ENCODE assay signal across 22 cellular contexts in the genomic region with DNA sequence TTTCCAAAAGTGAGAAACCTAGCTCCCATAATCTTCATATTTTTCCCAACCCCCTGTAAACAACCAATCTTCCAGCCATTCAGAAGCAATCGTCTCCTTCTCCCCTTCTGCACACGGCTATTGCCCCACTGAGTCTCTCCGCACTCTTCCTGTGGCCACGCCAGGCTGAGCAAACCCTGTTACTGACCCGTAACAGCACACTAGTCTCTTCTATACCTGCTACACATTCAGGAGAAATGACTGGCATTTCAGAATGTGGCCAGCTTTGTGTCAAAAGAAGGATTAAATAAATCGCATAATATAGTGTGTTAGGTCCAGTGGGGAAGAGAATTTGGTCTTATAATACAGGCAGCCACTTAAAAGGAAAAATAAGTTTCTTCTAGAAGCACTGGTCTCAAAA. TPM values are rescaled to one million over a fixed set of nuclear protein-coding genes. Genes with fewer than 3 reads are reported as not detected.
DNase-seq lines count a peak whose midpoint lies in the region; FAIRE-seq and TF ChIP-seq lines count a peak whose summit lies in the region.
"Had no signal": no experiment of that assay in that cellular context is flagged by ENCODE, and none has a peak within 500 bp of the region (broad histone marks: within the 10 kb centered on the region; RNA-seq: fewer than 3 reads in every experiment).

No MANE protein-coding gene starts in this region.

- no peak overlapping the region for H3K9ac ChIP-seq in trophoblast cell (ENCODE audit: low read length)
- H3K9ac ChIP-seq: GM23248 had no signal

- H3K18ac ChIP-seq in trophoblast cell (ENCODE audit: low read length), result no peak overlapping the region

- H3K27me3 Mint-ChIP-seq in CD4-positive, alpha-beta memory T cell, result peaks cover 0 to 3% of the 10 kb centered on the region in 2 donors
- H3K27me3 Mint-ChIP-seq in endothelial cell (ENCODE audit: unreplicated experiment) (no peaks in the 10 kb centered on the region), HFFc6 (ENCODE audit: insufficient read depth) (peaks cover 5% of the 10 kb centered on the region)

- peak overlapping the region; percentile 97 for H3K27ac ChIP-seq in VCaP
- no peak overlapping the region for H3K27ac ChIP-seq in trophoblast cell (ENCODE audit: low read depth, low read length)
- no peak overlapping the region for H3K27ac ChIP-seq in CD4-positive, alpha-beta memory T cell (ENCODE audit: low read depth, low read length)
- H3K27ac ChIP-seq: GM23248, HL-60 had no signal

- H2AFZ ChIP-seq in trophoblast cell (ENCODE audit: insufficient read depth, low read length, poor library complexity), result no peak overlapping the region
- H2AFZ ChIP-seq: GM23248 had no signal

- H2AK5ac ChIP-seq in trophoblast cell (ENCODE audit: low read length), result peak overlapping the region; percentile 83

- H2BK120ac ChIP-seq in trophoblast cell (ENCODE audit: insufficient read depth, low read length, poor library complexity), result no peak overlapping the region

- no peak overlapping the region for H3K4me3 ChIP-seq in trophoblast cell (ENCODE audit: low read depth, low read length)
- no peak overlapping the region for H3K4me3 ChIP-seq in CD4-positive, alpha-beta memory T cell (ENCODE audit: low read length in 2 of 2)
- H3K4me3 ChIP-seq: GM23248, K562 had no signal

- no peaks in the 10 kb centered on the region for H3K36me3 ChIP-seq in trophoblast cell (ENCODE audit: control insufficient read depth in 1 of 2, insufficient read depth in 2 of 2, low read length in 2 of 2)
- no peaks in the 10 kb centered on the region for H3K36me3 ChIP-seq in CD4-positive, alpha-beta memory T cell (ENCODE audit: insufficient read depth, low read length)
- H3K36me3 ChIP-seq: BE2C had no signal

- POLR2A ChIA-PET in CD4-positive, alpha-beta memory T cell (lab: Charles Lee; ENCODE audit: partially characterized antibody), result no interaction called here

- no peak overlapping the region for H4K8ac ChIP-seq in trophoblast cell (ENCODE audit: low read depth, low read length)

- no peak overlapping the region for H4K91ac ChIP-seq in trophoblast cell (ENCODE audit: low read depth, low read length)

- no CpG with 5 or more reads among the region's 6 CpGs for WGBS in trophoblast cell (ENCODE audit: extremely low coverage, insufficient coverage, insufficient read length)

- no peak for TF ChIP-seq POLR2A in GM12891 (IDR thresholded peaks at IDR 0.05; ENCODE audit: low read depth, low read length)

- no peak overlapping the region for H2BK5ac ChIP-seq in trophoblast cell (ENCODE audit: low read depth, low read length, poor library complexity)

- H3K23ac ChIP-seq in trophoblast cell (ENCODE audit: low read length), result no peak overlapping the region

- TF ChIP-seq CTCF in VCaP (conservative IDR thresholded peaks at IDR 0.05) (no peak), endothelial cell (IDR thresholded peaks at IDR 0.05; ENCODE audit: unreplicated experiment) (no peak), HFFc6 (IDR thresholded peaks at IDR 0.05) (no peak)

- H3K4ac ChIP-seq in trophoblast cell (ENCODE audit: low read depth, low read length), result no peak overlapping the region

- H3K9me3 Mint-ChIP-seq in CD4-positive, alpha-beta memory T cell, result no peaks in the 10 kb centered on the region
- H3K9me3 Mint-ChIP-seq in endothelial cell (ENCODE audit: unreplicated experiment) (no peaks in the 10 kb centered on the region), HFFc6 (no peaks in the 10 kb centered on the region)

- no peak for FAIRE-seq in GM12891 (lab: Jason Lieb, UNC)
- FAIRE-seq: A204.1, D721Med, GM12892, GM18507, H54, K562 had no signal

- H2BK12ac ChIP-seq in trophoblast cell (ENCODE audit: low read length), result no peak overlapping the region

- intact Hi-C loops in CD4-positive, alpha-beta memory T cell (cut with micrococcal nuclease), result no loop called here

- no peaks in the 10 kb centered on the region for H3K79me1 ChIP-seq in trophoblast cell (ENCODE audit: low read length)

- DNase-seq in left kidney (ENCODE audit: low read depth, low spot score), result peak; percentile 30
- no peak for DNase-seq in trophoblast cell
- no peak for DNase-seq in GM12891 (ENCODE audit: insufficient read length, low spot score)
- no peak for DNase-seq in CD4-positive, alpha-beta memory T cell
- no peak for DNase-seq in endothelial cell (ENCODE audit: low spot score)
- DNase-seq in HFFc6, result no peak
- DNase-seq: ACHN; BE2C; C1 segment of cervical spinal cord; Caco-2; CD4-positive, CD25-positive, alpha-beta regulatory T cell; GM23248; HCEC 1CT had no signal

- H3K4me1 Mint-ChIP-seq in CD4-positive, alpha-beta memory T cell, result no peaks in the 10 kb centered on the region
- H3K4me1 Mint-ChIP-seq in endothelial cell (ENCODE audit: unreplicated experiment), result no peaks in the 10 kb centered on the region
- no peaks in the 10 kb centered on the region for H3K4me1 Mint-ChIP-seq in HFFc6 (ENCODE audit: low read depth)
- H3K4me1 Mint-ChIP-seq: CD4-positive, CD25-positive, alpha-beta regulatory T cell had no signal

- no peaks in the 10 kb centered on the region for H3K36me3 Mint-ChIP-seq in CD4-positive, alpha-beta memory T cell
- H3K36me3 Mint-ChIP-seq in endothelial cell (ENCODE audit: low read depth, unreplicated experiment) (no peaks in the 10 kb centered on the region), HFFc6 (ENCODE audit: low read depth) (no peaks in the 10 kb centered on the region)

- CTCF ChIA-PET in CD4-positive, alpha-beta memory T cell (lab: Charles Lee; ENCODE audit: partially characterized antibody), result no interaction called here

- H3K79me2 ChIP-seq in trophoblast cell (ENCODE audit: control insufficient read depth, insufficient read depth, low read length, poor library complexity), result no peaks in the 10 kb centered on the region

- no peak overlapping the region for H3K27ac Mint-ChIP-seq in CD4-positive, alpha-beta memory T cell
- H3K27ac Mint-ChIP-seq in endothelial cell (ENCODE audit: unreplicated experiment) (no peak overlapping the region), HFFc6 (no peak overlapping the region)
- H3K27ac Mint-ChIP-seq: CD4-positive, CD25-positive, alpha-beta regulatory T cell had no signal

- H3K14ac ChIP-seq in trophoblast cell (ENCODE audit: low read length), result no peak overlapping the region

- H3K4me2 ChIP-seq in trophoblast cell (ENCODE audit: low read length), result no peak overlapping the region

- H3K27me3 ChIP-seq in trophoblast cell (ENCODE audit: insufficient read depth, low read length), result no peaks in the 10 kb centered on the region
- no peaks in the 10 kb centered on the region for H3K27me3 ChIP-seq in CD4-positive, alpha-beta memory T cell (ENCODE audit: insufficient read depth, low read length)
- H3K27me3 ChIP-seq: BE2C had no signal

- H3K9me3 ChIP-seq in trophoblast cell (ENCODE audit: insufficient read depth, low read depth, low read length), result no peaks in the 10 kb centered on the region
- H3K9me3 ChIP-seq in CD4-positive, alpha-beta memory T cell (ENCODE audit: control insufficient read depth in 1 of 2, low read length in 2 of 2), result no peaks in the 10 kb centered on the region
- H3K9me3 ChIP-seq: BE2C, Caco-2 had no signal

- H4K12ac ChIP-seq in trophoblast cell (ENCODE audit: low read depth, low read length), result no peak overlapping the region

- no peaks in the 10 kb centered on the region for H3K4me1 ChIP-seq in trophoblast cell (ENCODE audit: control insufficient read depth in 1 of 2, insufficient read depth in 2 of 2, low read length in 2 of 2)
- H3K4me1 ChIP-seq in CD4-positive, alpha-beta memory T cell (ENCODE audit: insufficient read depth, low read length), result no peaks in the 10 kb centered on the region
- H3K4me1 ChIP-seq: BE2C, Caco-2 had no signal

- no peak overlapping the region for H3K4me3 Mint-ChIP-seq in CD4-positive, alpha-beta memory T cell
- H3K4me3 Mint-ChIP-seq in endothelial cell (ENCODE audit: unreplicated experiment), result no peak overlapping the region
- H3K4me3 Mint-ChIP-seq in HFFc6, result no peak overlapping the region
- H3K4me3 Mint-ChIP-seq: CD4-positive, CD25-positive, alpha-beta regulatory T cell had no signal

TF ChIP-seq in GM12891, 5 proteins besides CTCF, POLR2A, EP300 and RAD21:
- no peak for TF ChIP-seq PAX5 (IDR thresholded peaks at IDR 0.05; ENCODE audit: insufficient read depth, low read length, severe bottlenecking)
- TF ChIP-seq TAF1 (IDR thresholded peaks at IDR 0.05; ENCODE audit: low read depth, low read length), result no peak
- no peak for TF ChIP-seq SPI1 (IDR thresholded peaks at IDR 0.05; ENCODE audit: low read depth, low read length)
- TF ChIP-seq POU2F2 (IDR thresholded peaks at IDR 0.05; ENCODE audit: low read depth, low read length), result no peak
- TF ChIP-seq POLR2AphosphoS5 (IDR thresholded peaks at IDR 0.05; ENCODE audit: low read depth, low read length), result no peak

RNA-seq across cellular contexts. Expression of a gene that starts 41.4 kb away (rescaled TPM):
- 0.03 and 0.08 TPM in 2 replicates for polyA plus RNA-seq in trophoblast cell (2013)
- not detected for polyA plus RNA-seq in GM12891 (2012; ENCODE audit: low read depth, missing spikeins)
- not detected for total RNA-seq in CD4-positive, alpha-beta memory T cell
- polyA plus RNA-seq in CD4-positive, alpha-beta memory T cell, result under 1 TPM in 1 of 2 donors, not detected in 1; 0.13 TPM
- total RNA-seq in endothelial cell (ENCODE audit: unreplicated experiment), result not detected
- not detected for total RNA-seq in HFFc6 (2021; fragmentation: NEBNext Ultra II Directional; extraction: Animal tissue kit (Norgen Biotek cat#: 25700))
- total RNA-seq: Caco-2; CD4-positive, CD25-positive, alpha-beta regulatory T cell; GM23248; HT1080; K562 had no signal
- polyA plus RNA-seq: GM23248 had no signal
